Comparison of ENCODE assay signal across 14 cellular contexts in genomic region chr22:27987557-27987956, GRCh38.
DNase-seq lines count a peak whose midpoint lies in the region; ATAC-seq and TF ChIP-seq lines count a peak whose summit lies in the region.
"Had no signal": no experiment of that assay in that cellular context is flagged by ENCODE, and none has a peak within 500 bp of the region (broad histone marks: within the 10 kb centered on the region; RNA-seq: fewer than 3 reads in every experiment).

No MANE protein-coding gene starts in this region.

- H3K4me3 Mint-ChIP-seq in mesothelial cell of epicardium = no peak overlapping the region

- H3K27me3 ChIP-seq in MG63 (no peaks in the 10 kb centered on the region), sigmoid colon (no peaks in the 10 kb centered on the region)
- H3K27me3 ChIP-seq: upper lobe of left lung had no signal

- H3K4me1 Mint-ChIP-seq in mesothelial cell of epicardium = peaks cover 4% of the 10 kb centered on the region

- H3K9me3 ChIP-seq in MG63 (no peaks in the 10 kb centered on the region), sigmoid colon (no peaks in the 10 kb centered on the region)
- H3K9me3 ChIP-seq: upper lobe of left lung had no signal

- peaks cover 44% of the 10 kb centered on the region for H3K36me3 Mint-ChIP-seq in mesothelial cell of epicardium

- peak; percentile 22 for DNase-seq in SIG-M5 treated with dmso at 0.1 percent for 504 hours (lab: John Stamatoyannopoulos, UW; ENCODE audit: unreplicated experiment)
- no peak for DNase-seq in SIG-M5 (lab: John Stamatoyannopoulos, UW)
- peak; percentile 7 for DNase-seq in MG63
- peak; percentile 56 for DNase-seq in dedifferentiated amniotic fluid mesenchymal stem cell (ENCODE audit: extremely low spot score)
- peak; percentile 42 for DNase-seq in sigmoid colon
- DNase-seq in iPS-NIHi7 (ENCODE audit: extremely low spot score) = no peak
- no peak for DNase-seq in mesothelial cell of epicardium (ENCODE audit: low spot score in 2 of 2, unreplicated experiment in 2 of 2)
- DNase-seq: Karpas-422, NCI-H510A, upper lobe of left lung had no signal

- no peak overlapping the region for H3K27ac Mint-ChIP-seq in mesothelial cell of epicardium

- WGBS in sigmoid colon, 2 donors = 47 to 77% methylated on average over 6 of the region's 6 CpGs

- intact Hi-C loops in sigmoid colon (cut with DNase I) = no loop called here

- H3K4me3 ChIP-seq in MG63 (no peak overlapping the region), sigmoid colon (no peak overlapping the region)
- H3K4me3 ChIP-seq: SK-N-MC, upper lobe of left lung had no signal

- H3K27me3 Mint-ChIP-seq in mesothelial cell of epicardium (ENCODE audit: low read depth) = no peaks in the 10 kb centered on the region

- H3K4me1 ChIP-seq in sigmoid colon = peaks cover 0 to 9% (median 2%) of the 10 kb centered on the region in 4 donors
- H3K4me1 ChIP-seq: parathyroid adenoma had no signal

- no peak for ATAC-seq in HG02623 (IDR thresholded peaks at IDR 0.05; ENCODE audit: unreplicated experiment)

- TF ChIP-seq CTCF in sigmoid colon (IDR thresholded peaks at IDR 0.05) = no peak
- no peak for TF ChIP-seq CTCF in mesothelial cell of epicardium (IDR thresholded peaks at IDR 0.05; ENCODE audit: unreplicated experiment)

- no peak overlapping the region for H3K27ac ChIP-seq in sigmoid colon
- H3K27ac ChIP-seq: 22Rv1, parathyroid adenoma, SK-N-MC had no signal

- H3K9me3 Mint-ChIP-seq in mesothelial cell of epicardium = no peaks in the 10 kb centered on the region

- H3K36me3 ChIP-seq in MG63 (no peaks in the 10 kb centered on the region; the same call in 1 of the 2 replicates), sigmoid colon (peaks cover 0 to 79% (median 12%) of the 10 kb centered on the region in 4 donors)

- TF ChIP-seq EP300 in sigmoid colon (IDR thresholded peaks at IDR 0.05) = no peak

- TF ChIP-seq POLR2A in sigmoid colon (IDR thresholded peaks at IDR 0.05) = no peak

Comparison
In these comparisons a context has a peak if more than half of its experiments do, and no peak if none do; other contexts are left out.
1. DNase-seq: peak in SIG-M5 treated with dmso at 0.1 percent for 504 hours (single experiment), MG63 (single experiment), dedifferentiated amniotic fluid mesenchymal stem cell (single experiment) and sigmoid colon (single experiment); none in SIG-M5 (single experiment), iPS-NIHi7 (single experiment) and mesothelial cell of epicardium (0 of 2).